17 cellular contexts compared by ENCODE assay signal in genomic region chr2:66427219-66427768, GRCh38. TPM values are rescaled to one million over a fixed set of nuclear protein-coding genes. Genes with fewer than 3 reads are reported as not detected.
DNase-seq lines count a peak whose midpoint lies in the region; ATAC-seq, FAIRE-seq and TF ChIP-seq lines count a peak whose summit lies in the region.
"Had no signal": no experiment of that assay in that cellular context is flagged by ENCODE, and none has a peak within 500 bp of the region (broad histone marks: within the 10 kb centered on the region; RNA-seq: fewer than 3 reads in every experiment).

No MANE protein-coding gene starts in this region.

- H4K20me1 ChIP-seq in keratinocyte (ENCODE audit: control insufficient read depth, extremely low read depth, insufficient read depth, low read length): no peaks in the 10 kb centered on the region
- no peaks in the 10 kb centered on the region for H4K20me1 ChIP-seq in smooth muscle cell (ENCODE audit: low read depth)

- peak overlapping the region; percentile 82 for H3K4me3 ChIP-seq in SK-N-MC
- H3K4me3 ChIP-seq in keratinocyte (ENCODE audit: control insufficient read depth in 2 of 3, extremely low read depth in 1 of 3, insufficient read depth in 2 of 3, low read depth in 1 of 3, low read length in 3 of 3): no peak overlapping the region
- H3K4me3 ChIP-seq in smooth muscle cell: peak overlapping the region; percentile 43
- H3K4me3 ChIP-seq: BLaER1 treated with 17β-estradiol and CSF1 and Interleukin-3, amounts not matched to agents 10 nM and 100 nM had no signal

- no peaks in the 10 kb centered on the region for H3K36me3 Mint-ChIP-seq in activated T-cell treated with anti-CD3 and anti-CD28 coated beads, Interleukin-2, amount 50 U/mL, for 24 hours (ENCODE audit: low read depth)
- H3K36me3 Mint-ChIP-seq: activated naive CD8-positive, alpha-beta T cell had no signal

- WGBS in smooth muscle cell (ENCODE audit: low lambda C conversion rate): 14% methylated on average over 10 of the region's 10 CpGs

- peak; percentile 58 for FAIRE-seq in keratinocyte (lab: Jason Lieb, UNC)
- FAIRE-seq: GM12891, small intestine had no signal

- H2AFZ ChIP-seq in keratinocyte (ENCODE audit: control insufficient read depth, low read length): no peak overlapping the region
- no peak overlapping the region for H2AFZ ChIP-seq in smooth muscle cell (ENCODE audit: low read depth)

- no peaks in the 10 kb centered on the region for H3K9me1 ChIP-seq in keratinocyte (ENCODE audit: control insufficient read depth, extremely low read depth, insufficient read depth, low read length)

- peak overlapping the region; percentile 98 for H3K27ac ChIP-seq in SK-N-MC
- no peak overlapping the region for H3K27ac ChIP-seq in keratinocyte (ENCODE audit: control insufficient read depth, insufficient read depth, low read length)
- no peak overlapping the region for H3K27ac ChIP-seq in smooth muscle cell (ENCODE audit: low read depth)
- H3K27ac ChIP-seq: BLaER1 treated with 17β-estradiol and CSF1 and Interleukin-3, amounts not matched to agents 10 nM and 100 nM had no signal

- peaks cover 23% of the 10 kb centered on the region for H3K27me3 ChIP-seq in keratinocyte (ENCODE audit: control insufficient read depth, extremely low read depth, insufficient read depth, low read length)
- peaks cover 11% of the 10 kb centered on the region for H3K27me3 ChIP-seq in smooth muscle cell (ENCODE audit: low read depth)

- no peak for ATAC-seq in stimulated activated naive CD8-positive, alpha-beta T cell treated with anti-CD3 and anti-CD28 coated beads, Interleukin-15, Interleukin-2, amounts not matched to agents 100 U/mL and 50 U/mL, for 24 hours
- ATAC-seq: stimulated activated naive CD8-positive, alpha-beta T cell treated with anti-CD3 and anti-CD28 coated beads, Interleukin-15, amount 100 ng/mL, for 72 hours had no signal

- TF ChIP-seq CTCF in keratinocyte (optimal IDR thresholded peaks at IDR 0.05 in 1 of 3, IDR thresholded peaks at IDR 0.05 in 1 of 3, conservative IDR thresholded peaks at IDR 0.05 in 1 of 3; ENCODE audit: extremely low read depth in 1 of 3, insufficient read depth in 2 of 3, low read length in 3 of 3) (no peak), smooth muscle cell (IDR thresholded peaks at IDR 0.05; ENCODE audit: borderline replicate concordance, insufficient read depth, poor library complexity, severe bottlenecking) (no peak)

- peak; percentile 47 for DNase-seq in NCI-H146 (lab: John Stamatoyannopoulos, UW)
- DNase-seq in SK-N-MC (ENCODE audit: low read depth, low spot score): no peak
- DNase-seq in keratinocyte (ENCODE audit: low read depth, low spot score): no peak
- no peak for DNase-seq in smooth muscle cell (lab: John Stamatoyannopoulos, UW; ENCODE audit: unreplicated experiment)
- no peak for DNase-seq in activated T-cell treated with anti-CD3 and anti-CD28 coated beads, Interleukin-2, amount 50 U/mL, for 24 hours
- DNase-seq in KG1 (lab: John Stamatoyannopoulos, UW): no peak
- no peak for DNase-seq in stimulated activated naive CD8-positive, alpha-beta T cell treated with anti-CD3 and anti-CD28 coated beads, Interleukin-15, Interleukin-2, amounts not matched to agents 100 U/mL and 50 U/mL, for 24 hours
- DNase-seq: activated T-cell treated with anti-CD3 and anti-CD28 coated beads, Interleukin-2, amount 50 U/mL, for 1 hour; effector memory CD4-positive, alpha-beta T cell; foreskin melanocyte; NCI-H1436; small intestine; stimulated activated naive CD8-positive, alpha-beta T cell treated with anti-CD3 and anti-CD28 coated beads, Interleukin-15, amount 100 ng/mL, for 72 hours; T-helper 2 cell had no signal

- peaks cover 71% of the 10 kb centered on the region for H3K27me3 Mint-ChIP-seq in activated T-cell treated with anti-CD3 and anti-CD28 coated beads, Interleukin-2, amount 50 U/mL, for 24 hours

- H3K27ac Mint-ChIP-seq in activated T-cell treated with anti-CD3 and anti-CD28 coated beads, Interleukin-2, amount 50 U/mL, for 24 hours: no peak overlapping the region
- H3K27ac Mint-ChIP-seq: activated naive CD8-positive, alpha-beta T cell; stimulated activated naive CD8-positive, alpha-beta T cell treated with anti-CD3 and anti-CD28 coated beads, Interleukin-15, amount 100 ng/mL, for 72 hours had no signal

- H3K4me1 ChIP-seq in keratinocyte (ENCODE audit: control insufficient read depth, extremely low read depth, insufficient read depth, low read length) (peaks cover 5% of the 10 kb centered on the region), smooth muscle cell (ENCODE audit: low read depth) (peaks cover 23% of the 10 kb centered on the region)

- peaks cover 3% of the 10 kb centered on the region for H3K4me1 Mint-ChIP-seq in activated T-cell treated with anti-CD3 and anti-CD28 coated beads, Interleukin-2, amount 50 U/mL, for 24 hours (ENCODE audit: low read depth)

- dilution Hi-C loops in keratinocyte (cut with MboI; ENCODE audit: extremely low pct_ligation_motif_present, low sequenced_read_pairs): no loop called here

- H3K9me3 ChIP-seq in SK-N-MC (ENCODE audit: low read depth, low read length) (no peaks in the 10 kb centered on the region), keratinocyte (ENCODE audit: control insufficient read depth, low read depth, low read length) (no peaks in the 10 kb centered on the region), smooth muscle cell (replicated peaks; ENCODE audit: low read depth) (no peaks in the 10 kb centered on the region)

- no peaks in the 10 kb centered on the region for H3K9me3 Mint-ChIP-seq in activated T-cell treated with anti-CD3 and anti-CD28 coated beads, Interleukin-2, amount 50 U/mL, for 24 hours
- H3K9me3 Mint-ChIP-seq: stimulated activated naive CD8-positive, alpha-beta T cell treated with anti-CD3 and anti-CD28 coated beads, Interleukin-15, amount 100 ng/mL, for 72 hours had no signal

- no peaks in the 10 kb centered on the region for H3K36me3 ChIP-seq in SK-N-MC (ENCODE audit: insufficient read depth, low read length)
- H3K36me3 ChIP-seq in keratinocyte (ENCODE audit: control insufficient read depth in 2 of 2, extremely low read depth in 1 of 2, insufficient read depth in 2 of 2, low read length in 2 of 2): no peaks in the 10 kb centered on the region
- no peaks in the 10 kb centered on the region for H3K36me3 ChIP-seq in smooth muscle cell (ENCODE audit: low read depth)
- H3K36me3 ChIP-seq: BLaER1 treated with 17β-estradiol and CSF1 and Interleukin-3, amounts not matched to agents 10 nM and 100 nM had no signal

- H3K79me2 ChIP-seq in keratinocyte (ENCODE audit: control insufficient read depth, insufficient read depth, low read length) (no peaks in the 10 kb centered on the region), smooth muscle cell (ENCODE audit: low read depth) (no peaks in the 10 kb centered on the region)

- H3F3A ChIP-seq in smooth muscle cell (ENCODE audit: low read depth): peaks cover 11% of the 10 kb centered on the region

- H3K4me3 Mint-ChIP-seq in activated T-cell treated with anti-CD3 and anti-CD28 coated beads, Interleukin-2, amount 50 U/mL, for 24 hours: no peak overlapping the region
- H3K4me3 Mint-ChIP-seq: activated naive CD8-positive, alpha-beta T cell; stimulated activated naive CD8-positive, alpha-beta T cell treated with anti-CD3 and anti-CD28 coated beads, Interleukin-15, amount 100 ng/mL, for 72 hours had no signal

- H3K9ac ChIP-seq in SK-N-MC (ENCODE audit: insufficient read length) (peak overlapping the region; percentile 59), keratinocyte (ENCODE audit: control insufficient read depth, extremely low read depth, insufficient read depth, low read length) (no peak overlapping the region), smooth muscle cell (ENCODE audit: low read depth) (no peak overlapping the region)
- H3K9ac ChIP-seq: BLaER1 treated with 17β-estradiol and CSF1 and Interleukin-3, amounts not matched to agents 10 nM and 100 nM had no signal

- no peak overlapping the region for H3K4me2 ChIP-seq in keratinocyte (ENCODE audit: control insufficient read depth, extremely low read depth, insufficient read depth, low read depth, low read length)
- H3K4me2 ChIP-seq in smooth muscle cell: peak overlapping the region; percentile 83
- H3K4me2 ChIP-seq: BLaER1 treated with 17β-estradiol and CSF1 and Interleukin-3, amounts not matched to agents 10 nM and 100 nM had no signal

RNA-seq across cellular contexts. Expression of gene MEIS1, which starts 7.6 kb away (rescaled TPM):
- 2.2 to 4.4 TPM (median 3.1 TPM) in 3 replicates for polyA plus RNA-seq in keratinocyte
- 5.3 TPM for polyA plus RNA-seq in keratinocyte (2011; ENCODE audit: low read depth)
- polyA plus RNA-seq in keratinocyte (2011; cell fraction: cytosol; rRNA removed): 1.3 and 2.3 TPM in 2 replicates
- polyA plus RNA-seq in keratinocyte (2011; cell fraction: nucleus; rRNA removed): 4.9 and 6.2 TPM in 2 replicates
- polyA plus RNA-seq in keratinocyte (2012; ENCODE audit: low replicate concordance): 2.4 and 2.8 TPM in 2 replicates
- polyA minus RNA-seq in keratinocyte: 6.7 to 17.9 TPM (median 7.1 TPM) in 3 replicates
- polyA minus RNA-seq in keratinocyte (2011; cell fraction: cytosol; rRNA and poly(A)+ RNA removed): 8.6 TPM
- polyA minus RNA-seq in keratinocyte (2011; cell fraction: nucleus; rRNA and poly(A)+ RNA removed): 5.3 and 7.4 TPM in 2 replicates
- total RNA-seq in smooth muscle cell: 14.6 and 15.6 TPM in 2 replicates
- polyA plus RNA-seq in smooth muscle cell: 15.8 and 18.1 TPM in 2 replicates

Comparison
In these comparisons a context has a peak if more than half of its experiments do, and no peak if none do; other contexts are left out.
1. H3K4me3 ChIP-seq: peak in SK-N-MC (single experiment) and smooth muscle cell (single experiment); none in keratinocyte (0 of 3).